ENCODE assay signal across 18 cellular contexts in the genomic region with DNA sequence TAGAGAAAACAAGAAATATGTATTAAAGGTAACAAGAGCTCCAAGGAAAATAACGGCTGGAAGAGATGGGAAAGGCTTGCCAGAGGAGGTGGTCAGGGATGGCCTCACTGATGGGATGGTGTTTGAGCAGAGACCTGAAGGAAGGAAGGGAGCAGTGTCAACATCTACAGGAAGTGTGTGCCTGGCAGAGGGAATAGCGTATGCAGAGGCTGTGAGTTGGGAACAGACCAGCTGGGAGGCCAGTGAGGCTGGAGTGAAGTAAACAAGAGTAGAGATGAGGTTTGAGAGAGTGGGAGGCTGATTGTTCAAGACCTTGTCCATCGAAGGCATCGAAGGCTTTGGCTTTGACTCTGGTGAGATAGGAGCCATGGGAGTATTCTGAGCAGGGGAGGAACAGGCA. TPM values are rescaled to one million over a fixed set of nuclear protein-coding genes. Genes with fewer than 3 reads are reported as not detected.
DNase-seq lines count a peak whose midpoint lies in the region; ATAC-seq, FAIRE-seq and TF ChIP-seq lines count a peak whose summit lies in the region.
"Had no signal": no experiment of that assay in that cellular context is flagged by ENCODE, and none has a peak within 500 bp of the region (broad histone marks: within the 10 kb centered on the region; RNA-seq: fewer than 3 reads in every experiment).

No MANE protein-coding gene starts in this region.

- H3K18ac ChIP-seq in H9 (ENCODE audit: insufficient read length, low read depth, low read length) = no peak overlapping the region

- no peak for DNase-seq in H9
- no peak for DNase-seq in endothelial cell (ENCODE audit: low spot score)
- DNase-seq in urothelium cell line (ENCODE audit: low spot score) = no peak
- no peak for DNase-seq in esophagus muscularis mucosa (ENCODE audit: extremely low spot score)
- no peak for DNase-seq in right lobe of liver
- no peak for DNase-seq in SKM-1 treated with dmso at 0.1 percent for 144 hours (lab: John Stamatoyannopoulos, UW; ENCODE audit: unreplicated experiment)
- DNase-seq: CD8-positive, alpha-beta T cell; DMS53; GF-D8; HCEC 1CT; HFFc6 had no signal

- WGBS in H9 (ENCODE audit: extremely low coverage, insufficient read length, low lambda C conversion rate) = no CpG with 5 or more reads among the region's 4 CpGs
- WGBS in esophagus muscularis mucosa = 63% methylated on average over 4 of the region's 4 CpGs
- WGBS in right lobe of liver (ENCODE audit: insufficient coverage, low coverage, low lambda C conversion rate, missing lambda C conversion rate) = 60% methylated on average over 4 of the region's 4 CpGs

- H3K14ac ChIP-seq in H9 (ENCODE audit: insufficient read depth, low read length) = no peak overlapping the region

- no peak for ATAC-seq in right lobe of liver
- ATAC-seq: CD8-positive, alpha-beta T cell; HepG2 had no signal

- H3K4me1 Mint-ChIP-seq in H9 (peaks cover 12 to 17% of the 10 kb centered on the region in 2 experiments), endothelial cell (ENCODE audit: unreplicated experiment) (peaks cover 28% of the 10 kb centered on the region)
- H3K4me1 Mint-ChIP-seq: B cell had no signal

- H4K20me1 ChIP-seq in H9 (ENCODE audit: control insufficient read depth, insufficient read depth, insufficient read length) = no peaks in the 10 kb centered on the region

- H4K91ac ChIP-seq in H9 (ENCODE audit: insufficient read length, low read depth, low read length) = no peak overlapping the region

- H3K9me3 ChIP-seq in H9 (ENCODE audit: control insufficient read depth, low read depth, low read length) (no peaks in the 10 kb centered on the region), esophagus muscularis mucosa (no peaks in the 10 kb centered on the region), right lobe of liver (no peaks in the 10 kb centered on the region)

- no peak overlapping the region for H2BK120ac ChIP-seq in H9 (ENCODE audit: low read depth, low read length, poor library complexity, severe bottlenecking)

- TF ChIP-seq EP300 in esophagus muscularis mucosa (IDR thresholded peaks at IDR 0.05) = no peak

- H3K79me2 ChIP-seq in H9 (ENCODE audit: insufficient read depth, low read length) = no peaks in the 10 kb centered on the region

- H3K27me3 ChIP-seq in H9 (ENCODE audit: insufficient read depth, low read length) = no peaks in the 10 kb centered on the region
- no peaks in the 10 kb centered on the region for H3K27me3 ChIP-seq in esophagus muscularis mucosa
- no peaks in the 10 kb centered on the region for H3K27me3 ChIP-seq in right lobe of liver

- H2BK20ac ChIP-seq in H9 (ENCODE audit: low read depth, low read length, poor library complexity, severe bottlenecking) = no peak overlapping the region

- FAIRE-seq in urothelium cell line (lab: Jason Lieb, UNC) = peak; percentile 74
- FAIRE-seq: A204.1, H1, HepG2, HTR-8/SVneo had no signal

- no peaks in the 10 kb centered on the region for H3K36me3 ChIP-seq in esophagus muscularis mucosa
- H3K36me3 ChIP-seq in right lobe of liver = no peaks in the 10 kb centered on the region

- H3K4me2 ChIP-seq in H9 (ENCODE audit: insufficient read depth, insufficient read length, low read length) = no peak overlapping the region

- H4K8ac ChIP-seq in H9 (replicated peaks; ENCODE audit: insufficient read length, low read depth, low read length) = no peak overlapping the region

- TF ChIP-seq CTCF in H9 (conservative IDR thresholded peaks at IDR 0.05) (no peak), VCaP (conservative IDR thresholded peaks at IDR 0.05) (no peak), endothelial cell (IDR thresholded peaks at IDR 0.05; ENCODE audit: unreplicated experiment) (no peak), esophagus muscularis mucosa (IDR thresholded peaks at IDR 0.05) (no peak), right lobe of liver (IDR thresholded peaks at IDR 0.05) (no peak)

- H2BK5ac ChIP-seq in H9 (ENCODE audit: insufficient read length, low read length) = no peak overlapping the region

- H3K79me1 ChIP-seq in H9 (ENCODE audit: insufficient read depth, low read depth, low read length, poor library complexity, severe bottlenecking) = no peaks in the 10 kb centered on the region

- H4K5ac ChIP-seq in H9 (ENCODE audit: insufficient read length, low read depth, low read length) = no peak overlapping the region

- H3K27ac ChIP-seq in H9 (ENCODE audit: insufficient read length, low read depth, low read length) (no peak overlapping the region), VCaP (peak overlapping the region; percentile 22; the same call in 1 of the 2 replicates), esophagus muscularis mucosa (replicated peaks in 1 of 4) (no peak overlapping the region), right lobe of liver (no peak overlapping the region)
- H3K27ac ChIP-seq: C4-2B had no signal

- peaks cover 5 to 10% of the 10 kb centered on the region in 2 experiments for H3K9me3 Mint-ChIP-seq in H9
- H3K9me3 Mint-ChIP-seq in endothelial cell (ENCODE audit: unreplicated experiment) = peaks cover 10% of the 10 kb centered on the region

- intact Hi-C loops in esophagus muscularis mucosa (cut with DNase I) = no loop called here
- intact Hi-C loops in right lobe of liver (cut with DNase I) = no loop called here

- no peak overlapping the region for H3T11ph ChIP-seq in H9 (ENCODE audit: low read length)

- H3K23me2 ChIP-seq in H9 (ENCODE audit: insufficient read length, low read depth, low read length, poor library complexity, severe bottlenecking) = no peaks in the 10 kb centered on the region

- no peaks in the 10 kb centered on the region for H3K4me1 ChIP-seq in H9 (ENCODE audit: insufficient read depth, low read length)
- H3K4me1 ChIP-seq in esophagus muscularis mucosa = peaks cover 23 to 37% (median 31%) of the 10 kb centered on the region in 4 donors
- H3K4me1 ChIP-seq in right lobe of liver = no peaks in the 10 kb centered on the region

- H2BK12ac ChIP-seq in H9 (ENCODE audit: insufficient read length, low read depth, low read length) = no peak overlapping the region

- H3K4ac ChIP-seq in H9 (ENCODE audit: low read depth, low read length) = no peak overlapping the region

- H3K4me3 ChIP-seq in esophagus muscularis mucosa = no peak overlapping the region
- no peak overlapping the region for H3K4me3 ChIP-seq in right lobe of liver

- H3K27me3 Mint-ChIP-seq in H9 (ENCODE audit: low read depth) = no peaks in the 10 kb centered on the region
- H3K27me3 Mint-ChIP-seq in endothelial cell (ENCODE audit: unreplicated experiment) = peaks cover 2% of the 10 kb centered on the region

- H3K36me3 Mint-ChIP-seq in H9 (ENCODE audit: insufficient read depth in 1 of 3, low read depth in 3 of 3) (peaks cover 10 to 12% (median 12%) of the 10 kb centered on the region in 3 experiments), endothelial cell (ENCODE audit: low read depth, unreplicated experiment) (peaks cover 12% of the 10 kb centered on the region)

- H3K56ac ChIP-seq in H9 (ENCODE audit: insufficient read length, low read depth, low read length) = no peak overlapping the region

- no peak overlapping the region for H2AK5ac ChIP-seq in H9 (ENCODE audit: insufficient read length, low read length)

- no peak overlapping the region for H3K4me3 Mint-ChIP-seq in H9
- H3K4me3 Mint-ChIP-seq in endothelial cell (ENCODE audit: unreplicated experiment) = no peak overlapping the region
- H3K4me3 Mint-ChIP-seq: B cell; CD8-positive, alpha-beta T cell; HFFc6 had no signal

- H2AFZ ChIP-seq in H9 (ENCODE audit: low read length) = no peak overlapping the region

- no peak overlapping the region for H3K9ac ChIP-seq in H9 (ENCODE audit: extremely low read depth, insufficient read length, low read length)

- TF ChIP-seq POLR2A in esophagus muscularis mucosa (IDR thresholded peaks at IDR 0.05; ENCODE audit: low read depth) (no peak), right lobe of liver (IDR thresholded peaks at IDR 0.05) (no peak)

- no peak overlapping the region for H3K23ac ChIP-seq in H9 (ENCODE audit: insufficient read length, low read depth, low read length)

- no peak overlapping the region for H2BK15ac ChIP-seq in H9 (ENCODE audit: low read depth, low read length)

- H3K27ac Mint-ChIP-seq in H9 (peak overlapping the region in 2 of 3 experiments; percentile 3 to 79; a peak in 3 of 7 replicates), endothelial cell (ENCODE audit: unreplicated experiment) (peak overlapping the region; percentile 12)
- H3K27ac Mint-ChIP-seq: B cell, HFFc6 had no signal

RNA-seq across cellular contexts. Expression of a gene that starts 6.9 kb away (rescaled TPM):
- 3.2 and 4.3 TPM in 2 replicates for total RNA-seq in H9 (2021)
- total RNA-seq in endothelial cell (ENCODE audit: unreplicated experiment) = 2.4 TPM
- total RNA-seq in esophagus muscularis mucosa = 1 to 10 TPM; 1.2 to 2.2 (median 1.6) TPM
- under 1 TPM; 0.11 to 0.78 (median 0.41) TPM for total RNA-seq in right lobe of liver
- total RNA-seq: HepG2, HFFc6 had no signal

RNA-seq across cellular contexts. Expression of a gene that starts 38.4 kb away (rescaled TPM):
- total RNA-seq in H9 (2021) = 0.07 and 0.09 TPM in 2 replicates
- total RNA-seq in endothelial cell (ENCODE audit: unreplicated experiment) = not detected
- not detected for total RNA-seq in esophagus muscularis mucosa
- not detected for total RNA-seq in right lobe of liver
- total RNA-seq: B cell; CD8-positive, alpha-beta T cell; HepG2; HFFc6 had no signal
